In genomic region chr21:27168084-27168483, GRCh38 we compare ENCODE assay signal across 18 cellular contexts.
"Had no signal": no experiment of that assay in that cellular context is flagged by ENCODE, and none has a peak within 500 bp of the region (broad histone marks: within the 10 kb centered on the region; RNA-seq: fewer than 3 reads in every experiment).

No MANE protein-coding gene starts in this region.

- H3K4me1 ChIP-seq: ascending aorta, prostate gland had no signal

- H3K27ac Mint-ChIP-seq: activated T-cell treated with anti-CD3 and anti-CD28 coated beads, Interleukin-2, amount 50 U/mL, for 72 hours; dendritic cell treated with granulocyte-macrophage colony-stimulating factor and Interleukin-4, amounts not matched to agents 40 ng/mL and 50 ng/mL, for 4 days; immature natural killer cell; stimulated activated naive CD8-positive, alpha-beta T cell treated with anti-CD3 and anti-CD28 coated beads, Interleukin-15, amount 100 ng/mL, for 72 hours; type B pancreatic cell had no signal

- H3K4me3 Mint-ChIP-seq: activated T-cell treated with anti-CD3 and anti-CD28 coated beads, Interleukin-2, amount 50 U/mL, for 72 hours; dendritic cell treated with granulocyte-macrophage colony-stimulating factor and Interleukin-4, amounts not matched to agents 40 ng/mL and 50 ng/mL, for 4 days; immature natural killer cell; stimulated activated naive CD8-positive, alpha-beta T cell treated with anti-CD3 and anti-CD28 coated beads, Interleukin-15, amount 100 ng/mL, for 72 hours; type B pancreatic cell had no signal

- H3K4me1 Mint-ChIP-seq: immature natural killer cell; stimulated activated naive CD8-positive, alpha-beta T cell treated with anti-CD3 and anti-CD28 coated beads, Interleukin-15, amount 100 ng/mL, for 72 hours had no signal

- H3K9me3 ChIP-seq: ascending aorta, prostate gland, suprapubic skin had no signal

- H3K27me3 ChIP-seq: ascending aorta, heart right ventricle, suprapubic skin had no signal

- H3K27ac ChIP-seq: ascending aorta, heart right ventricle, prostate gland, suprapubic skin had no signal

- H3K36me3 ChIP-seq: ascending aorta, heart right ventricle, prostate gland, suprapubic skin had no signal

- ATAC-seq: activated T-cell treated with anti-CD3 and anti-CD28 coated beads, Interleukin-2, amount 50 U/mL, for 72 hours; heart right ventricle; left ventricle myocardium superior; right cardiac atrium; stimulated activated naive CD8-positive, alpha-beta T cell treated with anti-CD3 and anti-CD28 coated beads, Interleukin-15, amount 100 ng/mL, for 72 hours had no signal

- H3K27me3 Mint-ChIP-seq: dendritic cell treated with granulocyte-macrophage colony-stimulating factor and Interleukin-4, amounts not matched to agents 40 ng/mL and 50 ng/mL, for 4 days; stimulated activated naive CD8-positive, alpha-beta T cell treated with anti-CD3 and anti-CD28 coated beads, Interleukin-15, amount 100 ng/mL, for 72 hours; type B pancreatic cell had no signal

- FAIRE-seq: small intestine, TTC549 had no signal

- H3K4me3 ChIP-seq: ascending aorta, heart right ventricle, prostate gland, suprapubic skin had no signal

- H3K36me3 Mint-ChIP-seq: immature natural killer cell, type B pancreatic cell had no signal

- DNase-seq: activated CD4-positive, alpha-beta T cell treated with anti-CD3 and anti-CD28 coated beads, Interleukin-2, amount 50 U/mL, for 4 hours; activated effector memory CD4-positive, alpha-beta T cell treated with anti-CD3 and anti-CD28 coated beads, Interleukin-2, amount 50 U/mL, for 16 hours; activated naive CD4-positive, alpha-beta T cell treated with anti-CD3 and anti-CD28 coated beads, Interleukin-2, amount 50 U/mL, for 16 hours; activated T-cell treated with anti-CD3 and anti-CD28 coated beads, Interleukin-2, amount 50 U/mL, for 72 hours; effector memory CD4-positive, alpha-beta T cell; heart right ventricle; immature natural killer cell; left ventricle myocardium superior; right cardiac atrium; small intestine; stimulated activated CD4-positive, alpha-beta T cell treated with anti-CD3 and anti-CD28 coated beads, Interleukin-4, amount 100 ng/mL, for 1 hour; stimulated activated naive CD8-positive, alpha-beta T cell treated with anti-CD3 and anti-CD28 coated beads, Interleukin-15, amount 100 ng/mL, for 72 hours had no signal
